Comparison of ENCODE assay signal across 22 cellular contexts in genomic region chr3:88744896-88745295, GRCh38.
"Had no signal": no experiment of that assay in that cellular context is flagged by ENCODE, and none has a peak within 500 bp of the region (broad histone marks: within the 10 kb centered on the region; RNA-seq: fewer than 3 reads in every experiment).

No MANE protein-coding gene starts in this region.

- ATAC-seq: K562 had no signal

- H3K4me1 ChIP-seq: SJSA1 had no signal

- H3K9me3 ChIP-seq: SJSA1 had no signal

- DNase-seq: Kasumi-1, MM.1S, NCI-H1092 treated with DMSO at 0.1 percent for 48 hours, NCI-H1436, NCI-H187, NCI-H2029, NCI-H2081 treated with DMSO at 0.1 percent for 48 hours, NCI-H2171, NCI-H226, NCI-H446, NCI-H510A, NCI-H524 treated with DMSO at 0.1 percent for 48 hours, NCI-H69, NCI-H774, Right ventricle myocardium superior, RPMI8226, SIG-M5 had no signal

- H3K27ac ChIP-seq: HL-60, KMS-11, SJSA1, SK-N-MC had no signal

- H3K4me3 ChIP-seq: K562, SJSA1, SK-N-MC had no signal

- H3K27me3 ChIP-seq: SJSA1 had no signal

- H3K36me3 ChIP-seq: SJSA1 had no signal
